ENCODE assay signal across 23 cellular contexts in genomic region chr7:71144963-71145362, GRCh38. TPM values are rescaled to one million over a fixed set of nuclear protein-coding genes. Genes with fewer than 3 reads are reported as not detected.
"Had no signal": no experiment of that assay in that cellular context is flagged by ENCODE, and none has a peak within 500 bp of the region (broad histone marks: within the 10 kb centered on the region; RNA-seq: fewer than 3 reads in every experiment).

No MANE protein-coding gene starts in this region.

- H3K27ac ChIP-seq: brain microvascular endothelial cell, cardiac muscle cell, VCaP had no signal

- DNase-seq: activated CD4-positive, alpha-beta T cell treated with anti-CD3 and anti-CD28 coated beads for 36 hours; activated CD4-positive, alpha-beta T cell treated with anti-CD3 and anti-CD28 coated beads, Interleukin-2, amount 50 U/mL, for 4 hours; activated CD8-positive, alpha-beta memory T cell treated with anti-CD3 and anti-CD28 coated beads, Interleukin-2, amount 50 U/mL, for 48 hours; activated CD8-positive, alpha-beta T cell treated with anti-CD3 and anti-CD28 coated beads, Interleukin-2, amount 10 ng/mL, durations not matched to agents 7 days and 5 days; activated T-cell treated with anti-CD3 and anti-CD28 coated beads, Interleukin-2, amount 50 U/mL, for 1 hour; aorta; brain microvascular endothelial cell; KBM-7; MV-4-11; NCI-H1092 treated with DMSO at 0.1 percent for 48 hours; NCI-H1417 treated with DMSO at 0.1 percent for 48 hours; NCI-H1694 treated with DMSO at 0.1 percent for 48 hours; NCI-H2029 treated with DMSO at 0.1 percent for 48 hours; NCI-H345; NCI-H510A; NCI-H69; PC-3; SHP77 treated with DMSO at 0.1 percent for 48 hours; T-helper 17 cell; T-helper 9 cell had no signal

- H3K36me3 ChIP-seq: brain microvascular endothelial cell, cardiac muscle cell had no signal

- H3K4me3 ChIP-seq: cardiac muscle cell had no signal

- ATAC-seq: activated CD4-positive, alpha-beta T cell treated with anti-CD3 and anti-CD28 coated beads for 36 hours; activated CD8-positive, alpha-beta T cell treated with anti-CD3 and anti-CD28 coated beads, Interleukin-2, amount 10 ng/mL, durations not matched to agents 7 days and 5 days; PC-3; T-helper 17 cell had no signal

- H3K27me3 ChIP-seq: brain microvascular endothelial cell, cardiac muscle cell had no signal

RNA-seq across cellular contexts. Expression of gene GALNT17, which starts 13.0 kb away (rescaled TPM):
- total RNA-seq: activated CD4-positive, alpha-beta T cell treated with anti-CD3 and anti-CD28 coated beads for 36 hours; activated CD8-positive, alpha-beta T cell treated with anti-CD3 and anti-CD28 coated beads, Interleukin-2, amount 10 ng/mL, durations not matched to agents 7 days and 5 days; MCF 10A; PC-3; T-helper 17 cell had no signal
